ENCODE assay signal across 22 cellular contexts in genomic region chr16:53235851-53236250, GRCh38.
"Had no signal": no experiment of that assay in that cellular context is flagged by ENCODE, and none has a peak within 500 bp of the region (broad histone marks: within the 10 kb centered on the region; RNA-seq: fewer than 3 reads in every experiment).

No MANE protein-coding gene starts in this region.

- ATAC-seq: gastrocnemius medialis, heart left ventricle, left lung, mucosa of descending colon, psoas muscle, right cardiac atrium had no signal

- H3K27me3 ChIP-seq: dorsolateral prefrontal cortex, gastrocnemius medialis, heart left ventricle, left lung, ovary had no signal

- H3K27ac Mint-ChIP-seq: activated B cell treated with CpG ODN at 0.5 μM for 24 hours; activated CD4-positive, alpha-beta memory T cell treated with anti-CD3 and anti-CD28 coated beads for 36 hours; activated naive CD8-positive, alpha-beta T cell; activated T-helper 1 cell treated with anti-CD3 and anti-CD28 coated beads, Interleukin-12 subunit alpha, Interleukin-12 subunit beta, Interleukin-2, Interleukin-4 antibody, amounts not matched to agents 30 ng/mL and 10 ng/mL and 1 ng/mL, durations not matched to agents 14 hours and 24 hours and 36 hours; endodermal cell had no signal

- H3K4me3 Mint-ChIP-seq: activated B cell treated with CpG ODN at 0.5 μM for 24 hours; activated CD4-positive, alpha-beta memory T cell treated with anti-CD3 and anti-CD28 coated beads for 36 hours; activated naive CD8-positive, alpha-beta T cell; activated T-helper 1 cell treated with anti-CD3 and anti-CD28 coated beads, Interleukin-12 subunit alpha, Interleukin-12 subunit beta, Interleukin-2, Interleukin-4 antibody, amounts not matched to agents 30 ng/mL and 10 ng/mL and 1 ng/mL, durations not matched to agents 14 hours and 24 hours and 36 hours; endodermal cell; naive B cell; neural crest cell; stimulated activated naive CD8-positive, alpha-beta T cell treated with anti-CD3 and anti-CD28 coated beads, Interleukin-15, Interleukin-2, amounts not matched to agents 100 ng/mL and 50 ng/mL, for 24 hours had no signal

- H3K9me3 ChIP-seq: gastrocnemius medialis, heart left ventricle, left lung, mucosa of descending colon, ovary, psoas muscle had no signal

- DNase-seq: activated B cell treated with CpG ODN at 0.5 μM for 24 hours; activated CD4-positive, alpha-beta memory T cell treated with anti-CD3 and anti-CD28 coated beads for 36 hours; activated CD4-positive, alpha-beta T cell treated with anti-CD3 and anti-CD28 coated beads for 4 hours; activated T-cell treated with anti-CD3 and anti-CD28 coated beads for 4 hours; amniotic stem cell; dorsolateral prefrontal cortex; endodermal cell; gastrocnemius medialis; heart left ventricle; left lung; mucosa of descending colon; naive B cell; ovary; psoas muscle; right cardiac atrium; stimulated activated CD4-positive, alpha-beta T cell treated with anti-CD3 and anti-CD28 coated beads, Interleukin-2, amount 100 ng/mL, for 24 hours; trophoblast cell had no signal

- H3K4me1 Mint-ChIP-seq: activated B cell treated with CpG ODN at 0.5 μM for 24 hours, endodermal cell, neural crest cell had no signal

- H3K4me1 ChIP-seq: gastrocnemius medialis, heart left ventricle, psoas muscle had no signal

- H3K27ac ChIP-seq: dorsolateral prefrontal cortex, epithelial cell of prostate, gastrocnemius medialis, heart left ventricle, left lung, ovary, psoas muscle had no signal

- H3K9me3 Mint-ChIP-seq: activated B cell treated with CpG ODN at 0.5 μM for 24 hours; activated CD4-positive, alpha-beta memory T cell treated with anti-CD3 and anti-CD28 coated beads for 36 hours; activated T-helper 1 cell treated with anti-CD3 and anti-CD28 coated beads, Interleukin-12 subunit alpha, Interleukin-12 subunit beta, Interleukin-2, Interleukin-4 antibody, amounts not matched to agents 30 ng/mL and 10 ng/mL and 1 ng/mL, durations not matched to agents 14 hours and 24 hours and 36 hours; endodermal cell; naive B cell; neural crest cell; stimulated activated naive CD8-positive, alpha-beta T cell treated with anti-CD3 and anti-CD28 coated beads, Interleukin-15, Interleukin-2, amounts not matched to agents 100 ng/mL and 50 ng/mL, for 24 hours had no signal

- H3K27me3 Mint-ChIP-seq: activated B cell treated with CpG ODN at 0.5 μM for 24 hours; activated CD4-positive, alpha-beta memory T cell treated with anti-CD3 and anti-CD28 coated beads for 36 hours; activated naive CD8-positive, alpha-beta T cell; naive B cell; stimulated activated naive CD8-positive, alpha-beta T cell treated with anti-CD3 and anti-CD28 coated beads, Interleukin-15, Interleukin-2, amounts not matched to agents 100 ng/mL and 50 ng/mL, for 24 hours had no signal

- H3K4me3 ChIP-seq: dorsolateral prefrontal cortex, gastrocnemius medialis, heart left ventricle, left lung, mucosa of descending colon, ovary, psoas muscle had no signal

- H3K36me3 ChIP-seq: ovary had no signal
